ENCODE assay signal across 2 cellular contexts in the genomic region with DNA sequence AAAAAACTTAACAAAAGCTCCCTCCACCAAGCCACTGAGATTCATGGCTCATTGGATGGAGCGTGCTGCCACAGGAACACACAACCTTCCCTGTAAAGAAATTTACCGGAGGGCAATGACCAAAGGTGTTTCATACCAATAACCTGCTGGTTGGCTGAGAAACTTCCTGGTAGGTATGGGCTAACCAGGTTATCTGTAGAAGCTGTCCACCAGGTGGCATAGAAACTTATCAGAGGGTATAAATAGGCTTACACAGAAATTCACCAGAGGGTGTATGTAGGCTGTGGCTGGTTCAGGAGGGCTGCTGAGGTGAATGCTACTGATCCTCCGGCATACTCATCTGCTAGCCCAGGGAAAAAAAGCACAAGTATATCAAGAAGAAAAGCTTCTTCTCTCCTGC.
TF ChIP-seq lines count a peak whose summit lies in the region.

No MANE protein-coding gene starts in this region.

TF ChIP-seq in Ishikawa, 13 proteins besides CTCF, POLR2A, EP300 and RAD21:
- TF ChIP-seq TCF12 (IDR thresholded peaks at IDR 0.05; ENCODE audit: low read depth) (no peak), ZBTB7A (IDR thresholded peaks at IDR 0.05; ENCODE audit: low read depth) (no peak), NFIC (IDR thresholded peaks at IDR 0.05) (no peak), EGR1 (IDR thresholded peaks at IDR 0.05) (no peak), CREB1 (IDR thresholded peaks at IDR 0.05; ENCODE audit: low read depth) (no peak), TEAD4 (IDR thresholded peaks at IDR 0.05) (no peak), CEBPB (IDR thresholded peaks at IDR 0.05) (no peak), TAF1 (IDR thresholded peaks at IDR 0.05; ENCODE audit: low read depth) (no peak), YY1 (IDR thresholded peaks at IDR 0.05; ENCODE audit: low read depth) (no peak), FOXM1 (IDR thresholded peaks at IDR 0.05; ENCODE audit: borderline replicate concordance, low read depth) (no peak)
- TF ChIP-seq, protein P1, sequence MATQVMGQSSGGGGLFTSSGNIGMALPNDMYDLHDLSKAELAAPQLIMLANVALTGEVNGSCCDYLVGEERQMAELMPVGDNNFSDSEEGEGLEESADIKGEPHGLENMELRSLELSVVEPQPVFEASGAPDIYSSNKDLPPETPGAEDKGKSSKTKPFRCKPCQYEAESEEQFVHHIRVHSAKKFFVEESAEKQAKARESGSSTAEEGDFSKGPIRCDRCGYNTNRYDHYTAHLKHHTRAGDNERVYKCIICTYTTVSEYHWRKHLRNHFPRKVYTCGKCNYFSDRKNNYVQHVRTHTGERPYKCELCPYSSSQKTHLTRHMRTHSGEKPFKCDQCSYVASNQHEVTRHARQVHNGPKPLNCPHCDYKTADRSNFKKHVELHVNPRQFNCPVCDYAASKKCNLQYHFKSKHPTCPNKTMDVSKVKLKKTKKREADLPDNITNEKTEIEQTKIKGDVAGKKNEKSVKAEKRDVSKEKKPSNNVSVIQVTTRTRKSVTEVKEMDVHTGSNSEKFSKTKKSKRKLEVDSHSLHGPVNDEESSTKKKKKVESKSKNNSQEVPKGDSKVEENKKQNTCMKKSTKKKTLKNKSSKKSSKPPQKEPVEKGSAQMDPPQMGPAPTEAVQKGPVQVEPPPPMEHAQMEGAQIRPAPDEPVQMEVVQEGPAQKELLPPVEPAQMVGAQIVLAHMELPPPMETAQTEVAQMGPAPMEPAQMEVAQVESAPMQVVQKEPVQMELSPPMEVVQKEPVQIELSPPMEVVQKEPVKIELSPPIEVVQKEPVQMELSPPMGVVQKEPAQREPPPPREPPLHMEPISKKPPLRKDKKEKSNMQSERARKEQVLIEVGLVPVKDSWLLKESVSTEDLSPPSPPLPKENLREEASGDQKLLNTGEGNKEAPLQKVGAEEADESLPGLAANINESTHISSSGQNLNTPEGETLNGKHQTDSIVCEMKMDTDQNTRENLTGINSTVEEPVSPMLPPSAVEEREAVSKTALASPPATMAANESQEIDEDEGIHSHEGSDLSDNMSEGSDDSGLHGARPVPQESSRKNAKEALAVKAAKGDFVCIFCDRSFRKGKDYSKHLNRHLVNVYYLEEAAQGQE (IDR thresholded peaks at IDR 0.05; ENCODE audit: low read depth): no peak
- TF ChIP-seq, protein P2, sequence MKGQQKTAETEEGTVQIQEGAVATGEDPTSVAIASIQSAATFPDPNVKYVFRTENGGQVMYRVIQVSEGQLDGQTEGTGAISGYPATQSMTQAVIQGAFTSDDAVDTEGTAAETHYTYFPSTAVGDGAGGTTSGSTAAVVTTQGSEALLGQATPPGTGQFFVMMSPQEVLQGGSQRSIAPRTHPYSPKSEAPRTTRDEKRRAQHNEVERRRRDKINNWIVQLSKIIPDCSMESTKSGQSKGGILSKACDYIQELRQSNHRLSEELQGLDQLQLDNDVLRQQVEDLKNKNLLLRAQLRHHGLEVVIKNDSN (IDR thresholded peaks at IDR 0.05): no peak
- TF ChIP-seq, protein P3, sequence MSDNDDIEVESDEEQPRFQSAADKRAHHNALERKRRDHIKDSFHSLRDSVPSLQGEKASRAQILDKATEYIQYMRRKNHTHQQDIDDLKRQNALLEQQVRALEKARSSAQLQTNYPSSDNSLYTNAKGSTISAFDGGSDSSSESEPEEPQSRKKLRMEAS (IDR thresholded peaks at IDR 0.05): no peak

TF ChIP-seq in HepG2, 621 proteins besides CTCF, POLR2A, EP300 and RAD21:
- TF ChIP-seq ZNF264 (CRISPR knock-in tag; IDR thresholded peaks at IDR 0.05) (no peak), STAG1 (CRISPR knock-in tag; IDR thresholded peaks at IDR 0.05) (peak; percentile 22; the same call in 1 of the 2 replicates)
